8 cellular contexts compared by ENCODE assay signal in genomic region chr1:35931424-35932157, GRCh38. TPM values are rescaled to one million over a fixed set of nuclear protein-coding genes. Genes with fewer than 3 reads are reported as not detected.
DNase-seq lines count a peak whose midpoint lies in the region; ATAC-seq and TF ChIP-seq lines count a peak whose summit lies in the region.

No MANE protein-coding gene starts in this region.

- H3K9ac ChIP-seq in adipocyte (ENCODE audit: low read length): peak overlapping the region; percentile 95
- H3K9ac ChIP-seq in skeletal muscle tissue (ENCODE audit: low read depth in 1 of 3, low read length in 3 of 3): peak overlapping the region; percentile 86 to 95 (median 95)

- H3K79me2 ChIP-seq in hepatocyte: peaks cover 52% of the 10 kb centered on the region

- no peak for TF ChIP-seq CTCF in hepatocyte (IDR thresholded peaks at IDR 0.05; ENCODE audit: poor library complexity)

- H3K4me3 ChIP-seq in adipocyte (ENCODE audit: low read length): peak overlapping the region; percentile 97
- H3K4me3 ChIP-seq in hepatocyte: peak overlapping the region; percentile 86
- H3K4me3 ChIP-seq in skeletal muscle tissue (ENCODE audit: low read length in 3 of 3): peak overlapping the region; percentile 88 to 93 (median 90)

- H3K9me2 ChIP-seq in hepatocyte (replicated peaks; ENCODE audit: insufficient read depth): no peaks in the 10 kb centered on the region

- H3K4me2 ChIP-seq in hepatocyte: peak overlapping the region; percentile 90

- H3K9me3 ChIP-seq in adipocyte (ENCODE audit: control insufficient read depth, low read length) (no peaks in the 10 kb centered on the region), hepatocyte (ENCODE audit: low read depth) (no peaks in the 10 kb centered on the region), skeletal muscle tissue (ENCODE audit: control insufficient read depth in 3 of 3, low read length in 3 of 3) (no peaks in the 10 kb centered on the region)

- H3K27ac ChIP-seq in hepatocyte: peak overlapping the region; percentile 99
- H3K27ac ChIP-seq in skeletal muscle tissue (ENCODE audit: low read depth, low read length): peak overlapping the region; percentile 98

- peaks cover 11% of the 10 kb centered on the region for H4K20me1 ChIP-seq in hepatocyte (ENCODE audit: insufficient read depth, poor library complexity, severe bottlenecking)

- under 1% methylated on average over 21 of the region's 30 CpGs for WGBS in hepatocyte (ENCODE audit: low lambda C conversion rate, missing lambda C conversion rate)

- H2AFZ ChIP-seq in hepatocyte: peak overlapping the region; percentile 73

- H3K4me1 ChIP-seq in adipocyte (ENCODE audit: control insufficient read depth, insufficient read depth, low read length) (peaks cover 35% of the 10 kb centered on the region), hepatocyte (ENCODE audit: insufficient read depth) (peaks cover 32% of the 10 kb centered on the region), skeletal muscle tissue (ENCODE audit: control insufficient read depth in 3 of 3, insufficient read depth in 3 of 3, low read length in 3 of 3) (peaks cover 13 to 16% (median 15%) of the 10 kb centered on the region in 3 donors)

- ATAC-seq in GM21528 (IDR thresholded peaks at IDR 0.05; ENCODE audit: low FRiP score, unreplicated experiment): peak; percentile 51

- H3K27me3 ChIP-seq in adipocyte (replicated peaks; ENCODE audit: control insufficient read depth, insufficient read depth, low read length): no peaks in the 10 kb centered on the region
- no peaks in the 10 kb centered on the region for H3K27me3 ChIP-seq in hepatocyte
- H3K27me3 ChIP-seq in skeletal muscle tissue (ENCODE audit: control insufficient read depth in 3 of 3, insufficient read depth in 3 of 3, low read length in 3 of 3): no peaks in the 10 kb centered on the region

- DNase-seq in DMS53 (lab: John Stamatoyannopoulos, UW): peak; percentile 84
- peak; percentile 31 for DNase-seq in M059J (ENCODE audit: low read depth)
- DNase-seq in adipocyte (ENCODE audit: low read depth): peak; percentile 50
- peak; percentile 58 for DNase-seq in hepatocyte (ENCODE audit: low spot score)
- DNase-seq in cerebellar nuclear complex (lab: John Stamatoyannopoulos, UW): no peak
- no peak for DNase-seq in UCSD-AML1 (lab: John Stamatoyannopoulos, UW; ENCODE audit: unreplicated experiment)

- H3K36me3 ChIP-seq in adipocyte (ENCODE audit: control insufficient read depth, insufficient read depth, low read length, severe bottlenecking) (no peaks in the 10 kb centered on the region), hepatocyte (replicated peaks; ENCODE audit: insufficient read depth, low read depth) (no peaks in the 10 kb centered on the region), skeletal muscle tissue (ENCODE audit: control insufficient read depth in 3 of 3, insufficient read depth in 3 of 3, low read length in 3 of 3) (no peaks in the 10 kb centered on the region)

RNA-seq across cellular contexts. Expression of gene AGO3, which starts 0.7 kb away (rescaled TPM):
- 8.1 and 19.3 TPM in 2 replicates for total RNA-seq in M059J (2014; rRNA removed; shearing (Covaris generic))
- total RNA-seq in hepatocyte: 24.4 and 32.8 TPM in 2 replicates
- 16.9 and 23.3 TPM in 2 replicates for polyA plus RNA-seq in hepatocyte
- 13.0 TPM for total RNA-seq in skeletal muscle tissue

RNA-seq across cellular contexts. Expression of gene AGO1, which starts 48.6 kb away (rescaled TPM):
- 7.1 and 12.0 TPM in 2 replicates for total RNA-seq in M059J (2014; rRNA removed; shearing (Covaris generic))
- 17.8 and 22.2 TPM in 2 replicates for total RNA-seq in hepatocyte
- 7.6 and 8.6 TPM in 2 replicates for polyA plus RNA-seq in hepatocyte
- 5.7 TPM for total RNA-seq in skeletal muscle tissue

Comparison
In these comparisons a context has a peak if more than half of its experiments do, and no peak if none do; other contexts are left out.
1. DNase-seq: peak in DMS53 (single experiment), M059J (single experiment), adipocyte (single experiment) and hepatocyte (single experiment); none in cerebellar nuclear complex (0 of 2) and UCSD-AML1 (single experiment).
2. Peak in every context shown above with its lines, with median percentiles within 50 percentile points of each other: H3K4me3 ChIP-seq.